In genomic region chr12:26620907-26621306, GRCh38 we compare ENCODE assay signal across 33 cellular contexts.
"Had no signal": no experiment of that assay in that cellular context is flagged by ENCODE, and none has a peak within 500 bp of the region (broad histone marks: within the 10 kb centered on the region; RNA-seq: fewer than 3 reads in every experiment).

No MANE protein-coding gene starts in this region.

- H3K27ac ChIP-seq: adrenal gland, body of pancreas, brain microvascular endothelial cell, breast epithelium, VCaP had no signal

- H3K27me3 ChIP-seq: adrenal gland, body of pancreas, brain microvascular endothelial cell, breast epithelium had no signal

- H3K9me3 ChIP-seq: adrenal gland, body of pancreas, breast epithelium had no signal

- ATAC-seq: activated CD8-positive, alpha-beta T cell treated with anti-CD3 and anti-CD28 coated beads for 36 hours; activated naive CD4-positive, alpha-beta T cell treated with anti-CD3 and anti-CD28 coated beads, Interleukin-2, amount 50 U/mL, for 72 hours; activated T-cell treated with anti-CD3 and anti-CD28 coated beads, Interleukin-2, amount 50 U/mL, for 4 hours; activated T-cell treated with anti-CD3 and anti-CD28 coated beads, Interleukin-2, amount 50 U/mL, for 72 hours; activated T-helper 17 cell treated with anti-CD3 and anti-CD28 coated beads, Interleukin-2, amount 50 U/mL, for 72 hours; body of pancreas had no signal

- H3K4me3 ChIP-seq: adrenal gland, body of pancreas, breast epithelium had no signal

- FAIRE-seq: astrocyte, TTC549 had no signal

- DNase-seq: activated B cell treated with CpG ODN at 0.5 μM for 24 hours; activated CD4-positive, alpha-beta memory T cell treated with anti-CD3 and anti-CD28 coated beads for 36 hours; activated CD4-positive, alpha-beta T cell treated with anti-CD3 and anti-CD28 coated beads for 4 hours; activated CD4-positive, alpha-beta T cell treated with anti-CD3 and anti-CD28 coated beads, Interleukin-2, amount 10 ng/mL, durations not matched to agents 24 days and 14 days; activated CD4-positive, alpha-beta T cell treated with anti-CD3 and anti-CD28 coated beads, Interleukin-2, amount 50 U/mL, for 1 hour; activated CD4-positive, alpha-beta T cell treated with anti-CD3 and anti-CD28 coated beads, Interleukin-2, amount 50 U/mL, for 4 hours; activated CD4-positive, CD25-positive, alpha-beta regulatory T cell treated with anti-CD3 and anti-CD28 coated beads, Interleukin-2, amount 50 U/mL, for 72 hours; activated CD8-positive, alpha-beta memory T cell treated with anti-CD3 and anti-CD28 coated beads, Interleukin-2, amount 50 U/mL, for 4 hours; activated CD8-positive, alpha-beta T cell treated with anti-CD3 and anti-CD28 coated beads for 36 hours; activated effector memory CD4-positive, alpha-beta T cell treated with anti-CD3 and anti-CD28 coated beads, Interleukin-2, amount 50 U/mL, for 16 hours; activated gamma-delta T cell treated with Interleukin-2 at 50 U/mL for 16 hours; activated naive CD4-positive, alpha-beta T cell; activated naive CD4-positive, alpha-beta T cell treated with anti-CD3 and anti-CD28 coated beads for 36 hours; activated naive CD4-positive, alpha-beta T cell treated with anti-CD3 and anti-CD28 coated beads, Interleukin-2, amount 50 U/mL, for 16 hours; activated naive CD8-positive, alpha-beta T cell treated with anti-CD3 and anti-CD28 coated beads for 36 hours; activated T-cell treated with anti-CD3 and anti-CD28 coated beads for 4 hours; activated T-cell treated with anti-CD3 and anti-CD28 coated beads, Interleukin-2, amount 50 U/mL, for 1 hour; activated T-cell treated with anti-CD3 and anti-CD28 coated beads, Interleukin-2, amount 50 U/mL, for 4 hours; activated T-cell treated with anti-CD3 and anti-CD28 coated beads, Interleukin-2, amount 50 U/mL, for 72 hours; adrenal gland; amniotic stem cell; aorta; body of pancreas; brain microvascular endothelial cell; central memory CD4-positive, alpha-beta T cell; T-helper 2 cell; T-helper 9 cell had no signal

- H3K4me1 ChIP-seq: adrenal gland, body of pancreas, breast epithelium had no signal
